4 cellular contexts compared by ENCODE assay signal in the genomic region with DNA sequence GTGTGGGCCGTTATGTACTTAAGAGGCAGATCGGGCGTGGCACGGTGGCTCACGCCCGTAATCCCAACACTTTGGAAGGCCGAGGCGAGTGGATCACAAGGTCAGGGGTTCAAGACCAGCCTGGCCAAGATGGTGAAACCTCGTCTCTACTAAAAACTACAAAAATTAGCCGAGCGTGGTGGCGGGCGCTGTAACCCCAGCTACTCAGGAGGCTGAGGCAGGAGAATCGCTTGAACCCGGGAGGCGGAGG. TPM values are rescaled to one million over a fixed set of nuclear protein-coding genes. Genes with fewer than 3 reads are reported as not detected.
DNase-seq lines count a peak whose midpoint lies in the region; FAIRE-seq and TF ChIP-seq lines count a peak whose summit lies in the region.
"Not testable (repeated sequence)": the region's sequence is repeated elsewhere in the genome, so short reads cannot be mapped to it uniquely, and the experiment has no call there.

No MANE protein-coding gene starts in this region.

- not testable (repeated sequence) for H3K27me3 ChIP-seq in astrocyte (ENCODE audit: insufficient read depth, low read length); stomach

- H3K4me1 ChIP-seq in astrocyte (ENCODE audit: insufficient read depth, low read length) (peaks cover 30% of the 10 kb centered on the region), stomach (peaks cover 23 to 52% (median 36%) of the 10 kb centered on the region in 4 donors)
- H3K4me1 ChIP-seq in kidney (ENCODE audit: control insufficient read depth in 1 of 2, insufficient read depth in 1 of 2, low read depth in 1 of 2, low read length in 2 of 2) = not testable (repeated sequence)

- H4K20me1 ChIP-seq in astrocyte (ENCODE audit: insufficient read depth, low read length) = peaks cover 15% of the 10 kb centered on the region

- H3K36me3 ChIP-seq in astrocyte (ENCODE audit: insufficient read depth, low read length); kidney (ENCODE audit: control insufficient read depth in 1 of 2, insufficient read depth in 2 of 2, low read length in 2 of 2): not testable (repeated sequence)
- peaks cover 0 to 24% (median 21%) of the 10 kb centered on the region in 4 donors for H3K36me3 ChIP-seq in stomach

- DNase-seq in astrocyte (ENCODE audit: low read depth); kidney; stomach: not testable (repeated sequence)

- 2 to 7% (median 4%) methylated on average over 16 of the region's 16 CpGs for WGBS in stomach, 5 donors

- not testable (repeated sequence) for TF ChIP-seq CTCF in astrocyte (IDR thresholded peaks at IDR 0.05; ENCODE audit: insufficient read depth, low read depth, low read length); kidney (IDR thresholded peaks at IDR 0.05; ENCODE audit: borderline replicate concordance, extremely low read depth, insufficient read depth); stomach (IDR thresholded peaks at IDR 0.05)

- not testable (repeated sequence) for H3K9me3 Mint-ChIP-seq in IgD-negative memory B cell; astrocyte (ENCODE audit: unreplicated experiment)

- not testable (repeated sequence) for TF ChIP-seq EP300 in stomach (IDR thresholded peaks at IDR 0.05)

- intact Hi-C loops in kidney (cut with DNase I); stomach (cut with DNase I; ENCODE audit: low total_unique reads): not testable (repeated sequence)

- peak overlapping the region; percentile 68 for H3K4me3 ChIP-seq in astrocyte (ENCODE audit: insufficient read depth, low read depth, low read length)
- H3K4me3 ChIP-seq in kidney (ENCODE audit: low read length in 2 of 2) = peak overlapping the region; percentile 66
- peak overlapping the region; percentile 60 to 67 (median 64) for H3K4me3 ChIP-seq in stomach

- H3K4me3 Mint-ChIP-seq in IgD-negative memory B cell (peak overlapping the region; percentile 65 to 97 (median 92)), astrocyte (ENCODE audit: unreplicated experiment) (peak overlapping the region; percentile 88)

- not testable (repeated sequence) for H3K9me3 ChIP-seq in astrocyte (ENCODE audit: insufficient read depth, low read depth, low read length); kidney (ENCODE audit: control insufficient read depth in 1 of 2, low read length in 2 of 2); stomach

- H3K27ac Mint-ChIP-seq in IgD-negative memory B cell (peak overlapping the region; percentile 80 to 98 (median 95)), astrocyte (ENCODE audit: unreplicated experiment) (peak overlapping the region; percentile 100)

- H3K4me2 ChIP-seq in astrocyte (ENCODE audit: low read length) = peak overlapping the region; percentile 94

- H3K4me1 Mint-ChIP-seq in IgD-negative memory B cell (peaks cover 5 to 15% (median 12%) of the 10 kb centered on the region in 3 donors), astrocyte (ENCODE audit: low read depth, unreplicated experiment) (peaks cover 20% of the 10 kb centered on the region)

- not testable (repeated sequence) for H3K36me3 Mint-ChIP-seq in IgD-negative memory B cell
- peaks cover 13% of the 10 kb centered on the region for H3K36me3 Mint-ChIP-seq in astrocyte (ENCODE audit: low read depth, unreplicated experiment)

- FAIRE-seq in astrocyte (lab: Jason Lieb, UNC); kidney (lab: Jason Lieb, UNC): not testable (repeated sequence)

- not testable (repeated sequence) for H3K27me3 Mint-ChIP-seq in IgD-negative memory B cell; astrocyte (ENCODE audit: low read depth, unreplicated experiment)

- peak overlapping the region; percentile 79 for H2AFZ ChIP-seq in astrocyte (ENCODE audit: low read depth, low read length)

- H3K9ac ChIP-seq in astrocyte (ENCODE audit: low read length) (peak overlapping the region; percentile 85), kidney (ENCODE audit: low read length in 2 of 2) (peak overlapping the region in 1 of 2 donors; percentile 88)

- H3K27ac ChIP-seq in astrocyte (ENCODE audit: low read depth, low read length) = peak overlapping the region; percentile 80
- peak overlapping the region; percentile 92 to 95 for H3K27ac ChIP-seq in kidney (ENCODE audit: low read depth in 2 of 2, low read length in 2 of 2)
- peak overlapping the region; percentile 88 to 98 (median 95) for H3K27ac ChIP-seq in stomach

- H3K79me2 ChIP-seq in astrocyte (ENCODE audit: insufficient read depth, low read length) = peaks cover 18% of the 10 kb centered on the region

- not testable (repeated sequence) for TF ChIP-seq POLR2A in stomach (IDR thresholded peaks at IDR 0.05)

RNA-seq across cellular contexts. Expression of a gene that starts 13.8 kb away (rescaled TPM):
- polyA plus RNA-seq in IgD-negative memory B cell = 1.4 TPM
- 153 and 162 TPM in 2 replicates for total RNA-seq in astrocyte
- total RNA-seq in kidney = 33.0 TPM
- 21.4 TPM for polyA plus RNA-seq in kidney (ENCODE audit: insufficient read depth, low read depth, low replicate concordance)
- 10 to 100 TPM; 11.0 to 65.9 (median 25.4) TPM for total RNA-seq in stomach
- 10 to 100 TPM; 11.0 to 27.9 (median 17.8) TPM for polyA plus RNA-seq in stomach

RNA-seq across cellular contexts. Expression of a gene that starts 14.6 kb away (rescaled TPM):
- polyA plus RNA-seq in IgD-negative memory B cell (41.7 TPM), kidney (ENCODE audit: insufficient read depth, low read depth, low replicate concordance) (86.9 TPM), stomach (10 to 100 TPM; 48.3 to 71.1 (median 58.2) TPM)
- total RNA-seq in astrocyte (39.8 and 41.8 TPM in 2 replicates), kidney (38.8 TPM), stomach (10 to 100 TPM in 4 of 5 donors, 1 to 10 TPM in 1; 1.2 to 54.9 (median 25.2) TPM)

RNA-seq across cellular contexts. Expression of a gene that starts 20.3 kb away (rescaled TPM):
- polyA plus RNA-seq in IgD-negative memory B cell = 0.14 TPM
- total RNA-seq in astrocyte = 13.2 and 13.6 TPM in 2 replicates
- total RNA-seq in kidney = 2.1 TPM
- 0.28 TPM for polyA plus RNA-seq in kidney (ENCODE audit: insufficient read depth, low read depth, low replicate concordance)
- 10 to 100 TPM in 1 of 5 donors, 1 to 10 TPM in 1, under 1 TPM in 1, not detected in 2; 0.73 to 16.9 (median 5.4) TPM for total RNA-seq in stomach
- under 1 TPM; 0.58 to 0.68 (median 0.61) TPM for polyA plus RNA-seq in stomach

RNA-seq across cellular contexts. Expression of a gene that starts 20.8 kb away (rescaled TPM):
- polyA plus RNA-seq in IgD-negative memory B cell (420 TPM), kidney (ENCODE audit: insufficient read depth, low read depth, low replicate concordance) (351 TPM), stomach (100 to 1,000 TPM; 183 to 399 (median 242) TPM)
- total RNA-seq in astrocyte (161 TPM in 2 replicates), kidney (198 TPM), stomach (100 to 1,000 TPM in 3 of 5 donors, 10 to 100 TPM in 2; 60.8 to 238 (median 133) TPM)

RNA-seq across cellular contexts. Expression of a gene that starts 53.6 kb away (rescaled TPM):
- polyA plus RNA-seq in IgD-negative memory B cell (83.9 TPM), kidney (ENCODE audit: insufficient read depth, low read depth, low replicate concordance) (237 TPM), stomach (100 to 1,000 TPM; 192 to 301 (median 220) TPM)
- total RNA-seq in astrocyte (31.0 and 36.2 TPM in 2 replicates), kidney (84.4 TPM), stomach (10 to 100 TPM in 4 of 5 donors, not detected in 1; 13.3 to 51.3 (median 38.3) TPM)
